ENCODE assay signal across 8 cellular contexts in genomic region chr10:12129222-12130111, GRCh38. TPM values are rescaled to one million over a fixed set of nuclear protein-coding genes. Genes with fewer than 3 reads are reported as not detected.
DNase-seq lines count a peak whose midpoint lies in the region; ATAC-seq and TF ChIP-seq lines count a peak whose summit lies in the region.

SEC61A2 (plus strand) TSS chr10:12129677; CDS start chr10:12129788, 111 bp downstream.

- peak within 1 kb of the TSS; percentile 84 for H3K4me3 ChIP-seq in AG10803 (ENCODE audit: low read length)

- no peak for TF ChIP-seq CTCF in AG10803 (conservative IDR thresholded peaks at IDR 0.05; ENCODE audit: low read length)

- DNase-seq in AG10803 (ENCODE audit: low read depth), result peak; percentile 85
- peak; percentile 70 for DNase-seq in NCI-H345 treated with DMSO at 0.1 percent for 48 hours (lab: John Stamatoyannopoulos, UW; ENCODE audit: unreplicated experiment)
- DNase-seq in activated CD4-positive, alpha-beta T cell treated with anti-CD3 and anti-CD28 coated beads for 1 hour, result peak; percentile 97
- peak; percentile 99 for DNase-seq in cerebellum (ENCODE audit: low spot score)
- DNase-seq in kidney tubule cell (ENCODE audit: low spot score), result peak; percentile 96
- DNase-seq in stimulated activated CD4-positive, alpha-beta T cell treated with anti-CD3 and anti-CD28 coated beads, Interleukin-1b, Interleukin-23, amount 100 ng/mL, for 1 hour (ENCODE audit: low read depth in 2 of 2), result peak; percentile 98

- ATAC-seq in GM19025 (IDR thresholded peaks at IDR 0.05; ENCODE audit: low read depth, unreplicated experiment) (peak; percentile 92), HG03280 (IDR thresholded peaks at IDR 0.05; ENCODE audit: unreplicated experiment) (peak; percentile 91)

RNA-seq across cellular contexts. Expression of gene SEC61A2, which starts in this region (rescaled TPM):
- total RNA-seq in cerebellum, result 38.4 TPM

Comparison
In these comparisons a context has a peak if more than half of its experiments do, and no peak if none do; other contexts are left out.
1. Peak in every context shown above with its lines: DNase-seq, ATAC-seq and H3K4me3 ChIP-seq.